ENCODE assay signal across 19 cellular contexts in the genomic region with DNA sequence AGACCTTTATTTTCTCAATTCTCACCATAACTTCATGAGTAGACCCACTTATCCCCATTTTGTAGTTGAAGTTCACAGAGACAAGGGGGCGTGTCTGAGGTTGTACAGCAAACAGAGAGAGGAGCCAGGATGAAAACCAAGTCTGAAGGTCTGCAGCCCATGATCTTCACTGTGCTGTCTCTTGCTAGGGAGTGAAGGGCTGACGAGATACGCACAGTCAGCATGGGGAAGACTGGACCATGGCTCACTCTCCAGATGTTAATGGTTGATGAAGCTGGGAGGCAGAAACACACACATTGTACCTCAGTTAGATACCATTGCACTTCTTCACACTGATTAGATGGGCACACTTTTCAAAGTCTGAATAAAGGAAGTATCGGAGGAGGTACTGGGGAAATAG. TPM values are rescaled to one million over a fixed set of nuclear protein-coding genes. Genes with fewer than 3 reads are reported as not detected.
"Had no signal": no experiment of that assay in that cellular context is flagged by ENCODE, and none has a peak within 500 bp of the region (broad histone marks: within the 10 kb centered on the region; RNA-seq: fewer than 3 reads in every experiment).

No MANE protein-coding gene starts in this region.

- DNase-seq: KBM-7; MV-4-11; NCI-H1048; NCI-H1436 treated with DMSO at 0.1 percent for 48 hours; NCI-H187 treated with DMSO at 0.1 percent for 48 hours; NCI-H2107; NCI-H226; NCI-H510A; NCI-H524 treated with DMSO at 0.1 percent for 48 hours; NK-92 treated with Interleukin-12 subunit alpha and Interleukin-12 subunit beta, amount 100 ng/mL, for 24 hours; Right ventricle myocardium superior; SIG-M5 had no signal

- H3K9me3 ChIP-seq: SJSA1 had no signal

- H3K4me3 ChIP-seq: SJSA1, SK-N-MC had no signal

- H3K27ac ChIP-seq: SJSA1, SK-N-MC had no signal

- H3K4me1 ChIP-seq: SJSA1 had no signal

RNA-seq across cellular contexts. Expression of gene MT4, which starts 5.8 kb away (rescaled TPM):
- total RNA-seq: HT-29, LHCN-M2, MCF 10A, OCI-LY7, Right ventricle myocardium superior, SJSA1 had no signal
- polyA plus RNA-seq: IgD-negative memory B cell had no signal

RNA-seq across cellular contexts. Expression of gene MT3, which starts 30.2 kb away (rescaled TPM):
- total RNA-seq: LHCN-M2, MCF 10A, OCI-LY7, SJSA1 had no signal
- polyA plus RNA-seq: IgD-negative memory B cell had no signal
